In the genomic region with DNA sequence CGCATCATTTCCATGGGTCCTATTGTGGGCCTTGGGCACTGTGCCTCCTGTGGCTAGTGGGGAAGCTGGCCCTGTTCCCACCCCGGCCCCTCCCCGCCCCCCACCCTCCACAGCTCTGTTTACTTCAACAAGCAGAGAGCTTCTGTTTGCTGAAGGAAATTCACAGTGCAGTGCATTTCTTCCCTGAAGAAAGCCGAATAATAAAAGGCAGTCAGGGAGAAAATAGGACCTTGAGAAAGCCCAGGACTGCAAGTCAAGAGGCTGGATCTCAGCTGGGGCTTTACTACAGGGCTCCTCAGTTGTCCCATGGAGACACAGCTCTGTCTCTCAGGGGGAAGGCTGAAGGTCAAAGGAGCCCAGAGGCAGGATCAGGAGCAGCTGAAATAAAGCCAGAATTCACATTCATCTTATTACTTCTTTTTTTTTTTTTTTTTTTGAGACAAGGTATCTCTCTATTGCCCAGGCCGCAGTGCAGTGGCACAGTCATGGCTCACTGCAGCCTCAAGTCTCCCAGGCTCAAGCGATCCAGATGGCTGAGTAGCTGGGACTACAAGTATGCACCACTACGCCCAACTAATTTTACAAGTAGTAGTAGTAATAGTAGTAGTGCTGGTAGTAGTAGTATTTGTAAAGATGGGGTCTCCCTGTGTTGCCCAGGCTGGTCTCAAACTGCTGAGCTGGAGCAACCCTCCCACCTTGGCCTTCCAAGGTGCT, we compare ENCODE assay signal across 1 cellular context.
TF ChIP-seq lines count a peak whose summit lies in the region.

No MANE protein-coding gene starts in this region.

TF ChIP-seq in IMR-90, 13 proteins besides CTCF, POLR2A, EP300 and RAD21:
- TF ChIP-seq RFX5 (IDR thresholded peaks at IDR 0.05; ENCODE audit: low read depth, low read length) (no peak), SMC3 (IDR thresholded peaks at IDR 0.05; ENCODE audit: low read depth, low read length) (no peak), CEBPB (IDR thresholded peaks at IDR 0.05; ENCODE audit: low read depth, low read length) (no peak), MAZ (IDR thresholded peaks at IDR 0.05; ENCODE audit: borderline replicate concordance, low read depth, low read length) (no peak), BHLHE40 (IDR thresholded peaks at IDR 0.05; ENCODE audit: low read depth, low read length) (no peak), RCOR1 (IDR thresholded peaks at IDR 0.05; ENCODE audit: insufficient replicate concordance, low read length) (no peak), CHD1 (IDR thresholded peaks at IDR 0.05; ENCODE audit: low read depth, low read length) (no peak)
- TF ChIP-seq, protein P1, sequence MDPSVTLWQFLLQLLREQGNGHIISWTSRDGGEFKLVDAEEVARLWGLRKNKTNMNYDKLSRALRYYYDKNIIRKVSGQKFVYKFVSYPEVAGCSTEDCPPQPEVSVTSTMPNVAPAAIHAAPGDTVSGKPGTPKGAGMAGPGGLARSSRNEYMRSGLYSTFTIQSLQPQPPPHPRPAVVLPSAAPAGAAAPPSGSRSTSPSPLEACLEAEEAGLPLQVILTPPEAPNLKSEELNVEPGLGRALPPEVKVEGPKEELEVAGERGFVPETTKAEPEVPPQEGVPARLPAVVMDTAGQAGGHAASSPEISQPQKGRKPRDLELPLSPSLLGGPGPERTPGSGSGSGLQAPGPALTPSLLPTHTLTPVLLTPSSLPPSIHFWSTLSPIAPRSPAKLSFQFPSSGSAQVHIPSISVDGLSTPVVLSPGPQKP (IDR thresholded peaks at IDR 0.05; ENCODE audit: borderline replicate concordance, low read depth, low read length) = no peak
